17 cellular contexts compared by ENCODE assay signal in the genomic region with DNA sequence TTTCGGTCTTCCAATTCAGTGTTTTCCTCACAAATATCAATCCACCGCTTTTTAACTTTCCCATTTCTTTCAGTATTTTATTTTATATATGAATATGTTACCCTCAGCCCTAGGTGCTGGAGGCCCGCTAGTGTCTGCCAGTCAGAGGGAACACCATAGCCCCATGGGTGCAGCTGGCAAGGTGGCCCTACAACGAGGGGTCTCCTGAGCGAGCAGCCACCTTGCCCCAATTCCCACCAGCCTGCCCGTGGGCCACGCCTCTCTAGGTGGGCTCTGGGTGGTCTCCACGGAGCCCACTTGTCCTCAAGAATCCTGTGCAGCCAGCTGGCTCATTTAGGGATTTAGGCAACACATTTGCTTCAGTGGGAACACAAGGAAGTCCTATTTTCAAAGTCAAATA.
DNase-seq lines count a peak whose midpoint lies in the region; ATAC-seq and TF ChIP-seq lines count a peak whose summit lies in the region.
"Had no signal": no experiment of that assay in that cellular context is flagged by ENCODE, and none has a peak within 500 bp of the region (broad histone marks: within the 10 kb centered on the region; RNA-seq: fewer than 3 reads in every experiment).

No MANE protein-coding gene starts in this region.

- intact Hi-C loops in lower lobe of right lung (cut with DNase I) (no loop called here), Calu3 (cut with micrococcal nuclease; ENCODE audit: unreplicated experiment) (no loop called here)

- H3K36me3 ChIP-seq in lower lobe of right lung: no peaks in the 10 kb centered on the region
- no peaks in the 10 kb centered on the region for H3K36me3 ChIP-seq in rectal smooth muscle tissue (ENCODE audit: control insufficient read depth, insufficient read depth, low read length)

- no peak for TF ChIP-seq CTCF in C4-2B (conservative IDR thresholded peaks at IDR 0.05)
- no peak for TF ChIP-seq CTCF in lower lobe of right lung (IDR thresholded peaks at IDR 0.05)
- no peak for TF ChIP-seq CTCF in Calu3 (IDR thresholded peaks at IDR 0.05; ENCODE audit: unreplicated experiment)

- CTCF ChIA-PET in Calu3 (lab: Charles Lee): no interaction called here

- peaks cover 6% of the 10 kb centered on the region for H3K4me1 Mint-ChIP-seq in Calu3 (ENCODE audit: low read depth, unreplicated experiment)
- H3K4me1 Mint-ChIP-seq: B cell; CD4-positive, alpha-beta memory T cell had no signal

- no peaks in the 10 kb centered on the region for H3K27me3 ChIP-seq in lower lobe of right lung (ENCODE audit: low read depth)
- H3K27me3 ChIP-seq in rectal smooth muscle tissue (ENCODE audit: control insufficient read depth, insufficient read depth, low read length): no peaks in the 10 kb centered on the region

- H3K4me3 ChIP-seq in lower lobe of right lung (no peak overlapping the region), rectal smooth muscle tissue (ENCODE audit: low read length) (no peak overlapping the region)
- H3K4me3 ChIP-seq: K562 had no signal

- H3K4me1 ChIP-seq in lower lobe of right lung (no peaks in the 10 kb centered on the region), rectal smooth muscle tissue (ENCODE audit: control insufficient read depth, insufficient read depth, low read length) (peaks cover 5% of the 10 kb centered on the region)

- no peaks in the 10 kb centered on the region for H3K9me3 ChIP-seq in lower lobe of right lung

- ATAC-seq in lower lobe of right lung (peak; percentile 9 to 20), GM21447 (IDR thresholded peaks at IDR 0.05; ENCODE audit: unreplicated experiment) (no peak)
- ATAC-seq: K562, PC-3 had no signal

- H3K9ac ChIP-seq in rectal smooth muscle tissue (ENCODE audit: low read length): no peak overlapping the region

- no peak overlapping the region for H3K4me3 Mint-ChIP-seq in Calu3 (ENCODE audit: low read depth, unreplicated experiment)
- H3K4me3 Mint-ChIP-seq: B cell; CD4-positive, alpha-beta memory T cell had no signal

- no peaks in the 10 kb centered on the region for H3K9me3 Mint-ChIP-seq in Calu3 (ENCODE audit: low read depth, unreplicated experiment)

- DNase-seq in epithelial cell of prostate (ENCODE audit: low read depth, low spot score) (no peak), lower lobe of right lung (no peak), Calu3 (no peak), hippocampal formation (lab: John Stamatoyannopoulos, UW) (no peak), GM19238 (ENCODE audit: insufficient read length, low spot score) (no peak)
- DNase-seq: CD4-positive, alpha-beta memory T cell; GDM1; NCI-H1436 treated with DMSO at 0.1 percent for 48 hours; NCI-H2081 treated with DMSO at 0.1 percent for 48 hours; NCI-H524 treated with DMSO at 0.1 percent for 48 hours; PC-3 had no signal

- no TSS peak for BruUV-seq in Calu3 (replicated peaks; lab: Mats Ljungman, UMichigan)

- no peaks in the 10 kb centered on the region for H3K27me3 Mint-ChIP-seq in Calu3 (ENCODE audit: unreplicated experiment)

- H3K36me3 Mint-ChIP-seq in Calu3 (ENCODE audit: insufficient read depth, unreplicated experiment): peaks cover 5% of the 10 kb centered on the region
- H3K36me3 Mint-ChIP-seq: CD4-positive, alpha-beta memory T cell had no signal

- H3K27ac ChIP-seq in C4-2B (peak overlapping the region; percentile 53), epithelial cell of prostate (peak overlapping the region; percentile 26), lower lobe of right lung (no peak overlapping the region), rectal smooth muscle tissue (ENCODE audit: low read depth, low read length) (peak overlapping the region; percentile 45)
- H3K27ac ChIP-seq: HL-60 had no signal

- H3K27ac Mint-ChIP-seq in Calu3 (ENCODE audit: unreplicated experiment): no peak overlapping the region
- H3K27ac Mint-ChIP-seq: B cell; CD4-positive, alpha-beta memory T cell had no signal
